Comparison of ENCODE assay signal across 1 cellular context in genomic region chr1:154324241-154324640, GRCh38.
TF ChIP-seq lines count a peak whose summit lies in the region.

No MANE protein-coding gene starts in this region.

TF ChIP-seq in H1, 55 proteins besides CTCF, POLR2A, EP300 and RAD21:
- TF ChIP-seq KDM5A (IDR thresholded peaks at IDR 0.05; ENCODE audit: low read length) (no peak), EGR1 (IDR thresholded peaks at IDR 0.05; ENCODE audit: borderline replicate concordance, low read depth, low read length) (no peak), SRF (IDR thresholded peaks at IDR 0.05; ENCODE audit: low read depth, low read length) (no peak), SIX5 (IDR thresholded peaks at IDR 0.05; ENCODE audit: low read depth, low read length) (no peak), GTF2F1 (IDR thresholded peaks at IDR 0.05; ENCODE audit: borderline replicate concordance, low read depth, low read length) (no peak), KDM4A (IDR thresholded peaks at IDR 0.05; ENCODE audit: low read depth, low read length, severe bottlenecking) (no peak), RNF2 (IDR thresholded peaks at IDR 0.05; ENCODE audit: borderline replicate concordance, low read depth, low read length, missing control alignments, poor library complexity, severe bottlenecking) (no peak), TBP (IDR thresholded peaks at IDR 0.05; ENCODE audit: low read depth, low read length) (no peak), POU5F1 (IDR thresholded peaks at IDR 0.05; ENCODE audit: low read depth, low read length) (no peak), RBBP5 (IDR thresholded peaks at IDR 0.05; ENCODE audit: borderline replicate concordance, low read depth, low read length) (no peak), PHF8 (conservative IDR thresholded peaks at IDR 0.05; ENCODE audit: low read depth, low read length) (no peak)
